ENCODE assay signal across 1 cellular context in the genomic region with DNA sequence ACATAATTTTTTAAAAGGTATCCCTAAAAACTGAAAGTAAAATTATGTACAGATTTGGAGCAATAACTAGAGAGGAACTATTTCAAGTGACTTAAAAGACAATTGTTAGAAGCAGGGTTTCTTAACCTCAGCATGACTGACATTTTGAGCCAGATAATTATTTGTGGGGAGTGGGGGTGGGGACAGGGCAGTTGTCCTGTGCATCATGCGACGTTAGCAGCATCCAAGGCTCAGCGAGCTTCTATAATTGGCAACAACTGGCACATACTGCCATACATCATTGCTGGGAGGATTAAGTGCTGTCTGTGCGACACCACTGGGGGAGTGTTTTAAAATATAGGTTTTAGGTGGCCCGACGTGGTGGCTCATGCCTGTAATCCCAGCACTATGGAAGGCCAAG.
TF ChIP-seq lines count a peak whose summit lies in the region.

No MANE protein-coding gene starts in this region.

TF ChIP-seq in HepG2, 621 proteins besides CTCF, POLR2A, EP300 and RAD21:
- TF ChIP-seq U2AF1 (optimal IDR thresholded peaks at IDR 0.05; ENCODE audit: low read depth, low read length), result no peak
- TF ChIP-seq ZNF121 (CRISPR knock-in tag; IDR thresholded peaks at IDR 0.05), result 0 out of 2 replicates have a peak, but pooled peaks have one; percentile 29
